ENCODE assay signal across 13 cellular contexts in the genomic region with DNA sequence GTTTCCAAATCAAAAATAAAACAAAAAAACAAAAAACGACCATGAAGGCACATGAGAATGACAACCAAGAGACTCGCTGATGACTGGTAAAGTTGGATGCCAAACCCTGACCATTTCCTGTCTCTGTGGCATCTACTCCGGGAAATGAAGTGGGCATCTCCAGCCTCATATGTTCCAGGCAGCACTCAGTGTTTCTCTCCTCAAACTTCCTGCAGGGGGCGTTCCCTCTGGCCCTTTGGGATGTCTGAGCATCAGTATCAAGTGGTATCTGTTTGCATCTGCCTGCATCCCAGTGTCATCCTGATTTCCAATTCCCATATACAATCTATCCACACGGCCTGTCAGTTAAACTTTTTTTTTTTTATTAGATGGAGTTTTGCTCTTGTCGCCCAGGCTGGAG. TPM values are rescaled to one million over a fixed set of nuclear protein-coding genes. Genes with fewer than 3 reads are reported as not detected.
A peak's percentile ranks its signal among the peaks of the same experiment; 100 is the strongest.
DNase-seq lines count a peak whose midpoint lies in the region; ATAC-seq lines count a peak whose summit lies in the region.
"Had no signal": no experiment of that assay in that cellular context is flagged by ENCODE, and none has a peak within 500 bp of the region (broad histone marks: within the 10 kb centered on the region; RNA-seq: fewer than 3 reads in every experiment).

No MANE protein-coding gene starts in this region.

- peaks cover 12% of the 10 kb centered on the region for H3K27me3 Mint-ChIP-seq in activated naive CD4-positive, alpha-beta T cell treated with anti-CD3 and anti-CD28 coated beads for 36 hours (ENCODE audit: low read depth)

- DNase-seq in activated naive CD4-positive, alpha-beta T cell treated with anti-CD3 and anti-CD28 coated beads for 36 hours: peak; percentile 27
- DNase-seq in activated naive CD4-positive, alpha-beta T cell treated with anti-CD3 and anti-CD28 coated beads, Interleukin-2, amount 50 U/mL, for 16 hours: no peak
- DNase-seq in M059J (ENCODE audit: low read depth): peak; percentile 28
- DNase-seq in cerebellar cortex (ENCODE audit: low spot score): peak; percentile 4
- DNase-seq in stimulated activated naive CD8-positive, alpha-beta T cell treated with anti-CD3 and anti-CD28 coated beads, Interleukin-15, Interleukin-2, amounts not matched to agents 100 U/mL and 50 U/mL, for 24 hours: peak; percentile 32
- no peak for DNase-seq in putamen (ENCODE audit: low spot score)
- DNase-seq in kidney tubule cell (ENCODE audit: low spot score): no peak
- no peak for DNase-seq in DMS79 treated with DMSO at 0.1 percent for 48 hours (lab: John Stamatoyannopoulos, UW)
- DNase-seq: activated CD8-positive, alpha-beta memory T cell treated with anti-CD3 and anti-CD28 coated beads, Interleukin-2, amount 10 ng/mL, durations not matched to agents 7 days and 5 days; COR-L47; tibial artery had no signal

- intact Hi-C loops in activated naive CD4-positive, alpha-beta T cell treated with anti-CD3 and anti-CD28 coated beads for 36 hours (cut with micrococcal nuclease): loop anchor here (10.0 kb wide), 1 partner anchor 117 kb away; a partner anchor contains a TSS

- H3K36me3 Mint-ChIP-seq in activated naive CD4-positive, alpha-beta T cell treated with anti-CD3 and anti-CD28 coated beads for 36 hours (ENCODE audit: low read depth): no peaks in the 10 kb centered on the region
- H3K36me3 Mint-ChIP-seq: activated CD8-positive, alpha-beta memory T cell treated with anti-CD3 and anti-CD28 coated beads, Interleukin-2, amount 10 ng/mL, durations not matched to agents 7 days and 5 days had no signal

- H3K4me3 Mint-ChIP-seq in activated naive CD4-positive, alpha-beta T cell treated with anti-CD3 and anti-CD28 coated beads for 36 hours: no peak overlapping the region
- H3K4me3 Mint-ChIP-seq: activated CD8-positive, alpha-beta memory T cell treated with anti-CD3 and anti-CD28 coated beads, Interleukin-2, amount 10 ng/mL, durations not matched to agents 7 days and 5 days had no signal

- CTCF ChIA-PET in activated naive CD4-positive, alpha-beta T cell treated with anti-CD3 and anti-CD28 coated beads for 36 hours (lab: Charles Lee): interaction anchor here (1.2 kb wide), 1 partner anchor 38 kb away, joined by 4 read pairs; no protein-coding TSS in a partner anchor

- H3K4me1 Mint-ChIP-seq in activated naive CD4-positive, alpha-beta T cell treated with anti-CD3 and anti-CD28 coated beads for 36 hours (ENCODE audit: low read depth): no peaks in the 10 kb centered on the region

- H3K9me3 Mint-ChIP-seq in activated naive CD4-positive, alpha-beta T cell treated with anti-CD3 and anti-CD28 coated beads for 36 hours: no peaks in the 10 kb centered on the region

- peak; percentile 55 for ATAC-seq in stimulated activated naive CD8-positive, alpha-beta T cell treated with anti-CD3 and anti-CD28 coated beads, Interleukin-15, Interleukin-2, amounts not matched to agents 100 U/mL and 50 U/mL, for 24 hours
- ATAC-seq: activated CD8-positive, alpha-beta memory T cell treated with anti-CD3 and anti-CD28 coated beads, Interleukin-2, amount 10 ng/mL, durations not matched to agents 7 days and 5 days had no signal

- H3K27ac Mint-ChIP-seq in activated naive CD4-positive, alpha-beta T cell treated with anti-CD3 and anti-CD28 coated beads for 36 hours: no peak overlapping the region
- H3K27ac Mint-ChIP-seq: activated CD8-positive, alpha-beta memory T cell treated with anti-CD3 and anti-CD28 coated beads, Interleukin-2, amount 10 ng/mL, durations not matched to agents 7 days and 5 days had no signal

RNA-seq across cellular contexts. Expression of a gene that starts 9.8 kb away (rescaled TPM):
- not detected for total RNA-seq in activated naive CD4-positive, alpha-beta T cell treated with anti-CD3 and anti-CD28 coated beads for 36 hours
- total RNA-seq in M059J (2014; rRNA removed; shearing (Covaris generic)): not detected in 2 replicates
- total RNA-seq: dermis microvascular lymphatic vessel endothelial cell had no signal

RNA-seq across cellular contexts. Expression of a gene that starts 20.1 kb away (rescaled TPM):
- total RNA-seq in activated naive CD4-positive, alpha-beta T cell treated with anti-CD3 and anti-CD28 coated beads for 36 hours: not detected
- total RNA-seq in M059J (2014; rRNA removed; shearing (Covaris generic)): not detected in 2 replicates
- total RNA-seq: activated CD8-positive, alpha-beta memory T cell treated with anti-CD3 and anti-CD28 coated beads, Interleukin-2, amount 10 ng/mL, durations not matched to agents 7 days and 5 days; dermis microvascular lymphatic vessel endothelial cell had no signal

RNA-seq across cellular contexts. Expression of a gene that starts 33.0 kb away (rescaled TPM):
- total RNA-seq in activated naive CD4-positive, alpha-beta T cell treated with anti-CD3 and anti-CD28 coated beads for 36 hours: not detected
- not detected in 2 replicates for total RNA-seq in M059J (2014; rRNA removed; shearing (Covaris generic))
- total RNA-seq: activated CD8-positive, alpha-beta memory T cell treated with anti-CD3 and anti-CD28 coated beads, Interleukin-2, amount 10 ng/mL, durations not matched to agents 7 days and 5 days; dermis microvascular lymphatic vessel endothelial cell; liver had no signal

RNA-seq across cellular contexts. Expression of a gene that starts 53.1 kb away (rescaled TPM):
- total RNA-seq in activated naive CD4-positive, alpha-beta T cell treated with anti-CD3 and anti-CD28 coated beads for 36 hours: not detected
- total RNA-seq in M059J (2014; rRNA removed; shearing (Covaris generic)): not detected in 2 replicates
- total RNA-seq: activated CD8-positive, alpha-beta memory T cell treated with anti-CD3 and anti-CD28 coated beads, Interleukin-2, amount 10 ng/mL, durations not matched to agents 7 days and 5 days; dermis microvascular lymphatic vessel endothelial cell had no signal

RNA-seq across cellular contexts. Expression of a gene that starts 59.7 kb away (rescaled TPM):
- total RNA-seq in activated naive CD4-positive, alpha-beta T cell treated with anti-CD3 and anti-CD28 coated beads for 36 hours: 1 to 10 TPM; 6.5 to 7.9 TPM
- total RNA-seq in M059J (2014; rRNA removed; shearing (Covaris generic)): 4.5 and 7.1 TPM in 2 replicates

Comparison
In these comparisons a context has a peak if more than half of its experiments do, and no peak if none do; other contexts are left out.
1. DNase-seq: peak in activated naive CD4-positive, alpha-beta T cell treated with anti-CD3 and anti-CD28 coated beads for 36 hours (single experiment), M059J (single experiment), cerebellar cortex (single experiment) and stimulated activated naive CD8-positive, alpha-beta T cell treated with anti-CD3 and anti-CD28 coated beads, Interleukin-15, Interleukin-2, amounts not matched to agents 100 U/mL and 50 U/mL, for 24 hours (single experiment); none in activated naive CD4-positive, alpha-beta T cell treated with anti-CD3 and anti-CD28 coated beads, Interleukin-2, amount 50 U/mL, for 16 hours (single experiment), putamen (single experiment), kidney tubule cell (single experiment) and DMS79 treated with DMSO at 0.1 percent for 48 hours (single experiment).